Comparison of ENCODE assay signal across 13 cellular contexts in genomic region chr12:67034110-67034879, GRCh38.
DNase-seq lines count a peak whose midpoint lies in the region; ATAC-seq, FAIRE-seq and TF ChIP-seq lines count a peak whose summit lies in the region.
"Had no signal": no experiment of that assay in that cellular context is flagged by ENCODE, and none has a peak within 500 bp of the region (broad histone marks: within the 10 kb centered on the region; RNA-seq: fewer than 3 reads in every experiment).

No MANE protein-coding gene starts in this region.

- peaks cover 2 to 7% of the 10 kb centered on the region in 2 experiments for H3K4me1 ChIP-seq in trophoblast cell (ENCODE audit: control insufficient read depth in 1 of 2, insufficient read depth in 2 of 2, low read length in 2 of 2)

- no peak overlapping the region for H2AFZ ChIP-seq in trophoblast cell (ENCODE audit: insufficient read depth, low read length, poor library complexity)

- H3K4me3 ChIP-seq in MG63 = no peak overlapping the region
- H3K4me3 ChIP-seq in trophoblast cell (ENCODE audit: low read depth, low read length) = no peak overlapping the region

- H3K18ac ChIP-seq in trophoblast cell (ENCODE audit: low read length) = no peak overlapping the region

- peaks cover 2% of the 10 kb centered on the region for H3K79me2 ChIP-seq in trophoblast cell (ENCODE audit: control insufficient read depth, insufficient read depth, low read length, poor library complexity)

- no peak for ATAC-seq in HG03439 (IDR thresholded peaks at IDR 0.05; ENCODE audit: unreplicated experiment)

- FAIRE-seq in GM12892 (lab: Jason Lieb, UNC) = no peak
- FAIRE-seq: small intestine had no signal

- no peak overlapping the region for H3K14ac ChIP-seq in trophoblast cell (ENCODE audit: low read length)

- H4K8ac ChIP-seq in trophoblast cell (ENCODE audit: low read depth, low read length) = no peak overlapping the region

- TF ChIP-seq POLR2A in GM12892 (IDR thresholded peaks at IDR 0.05; ENCODE audit: low read depth, low read length) = no peak

- no CpG with 5 or more reads among the region's 7 CpGs for WGBS in trophoblast cell (ENCODE audit: extremely low coverage, insufficient coverage, insufficient read length)

- no peak overlapping the region for H3K4ac ChIP-seq in trophoblast cell (ENCODE audit: low read depth, low read length)

- no peak overlapping the region for H3K23ac ChIP-seq in trophoblast cell (ENCODE audit: low read length)

- H3K9me3 ChIP-seq in MG63 (no peaks in the 10 kb centered on the region), trophoblast cell (ENCODE audit: insufficient read depth, low read depth, low read length) (no peaks in the 10 kb centered on the region)

- no peak overlapping the region for H4K91ac ChIP-seq in trophoblast cell (ENCODE audit: low read depth, low read length)

- no peak overlapping the region for H3K27ac ChIP-seq in trophoblast cell (ENCODE audit: low read depth, low read length)

- no peak overlapping the region for H2BK5ac ChIP-seq in trophoblast cell (ENCODE audit: low read depth, low read length, poor library complexity)

- no peak overlapping the region for H2AK5ac ChIP-seq in trophoblast cell (ENCODE audit: low read length)

- H3K27me3 ChIP-seq in MG63 = peaks cover 3% of the 10 kb centered on the region; the same call in 1 of the 2 replicates
- no peaks in the 10 kb centered on the region for H3K27me3 ChIP-seq in trophoblast cell (ENCODE audit: insufficient read depth, low read length)

- no peak overlapping the region for H4K12ac ChIP-seq in trophoblast cell (ENCODE audit: low read depth, low read length)

- DNase-seq in activated T-cell treated with anti-CD3 and anti-CD28 coated beads for 48 hours (ENCODE audit: low read depth) = peak; percentile 5
- DNase-seq in activated T-cell treated with anti-CD3 and anti-CD28 coated beads for 4 hours = no peak
- DNase-seq in MG63 = peak; percentile 46
- DNase-seq in astrocyte of the hippocampus (ENCODE audit: low read depth, low spot score) = peak; percentile 81
- peak; percentile 54 to 91 for DNase-seq in trophoblast cell
- no peak for DNase-seq in ecto neural progenitor cell (ENCODE audit: low spot score)
- DNase-seq in GM12892 (ENCODE audit: insufficient read length) = no peak
- DNase-seq: NCI-H1417 treated with DMSO at 0.1 percent for 48 hours, NCI-H526 treated with DMSO at 0.1 percent for 48 hours, nucleus accumbens, SHP77, small intestine had no signal

- no peaks in the 10 kb centered on the region for H3K36me3 ChIP-seq in MG63
- no peaks in the 10 kb centered on the region for H3K36me3 ChIP-seq in trophoblast cell (ENCODE audit: control insufficient read depth in 1 of 2, insufficient read depth in 2 of 2, low read length in 2 of 2)

- H3K79me1 ChIP-seq in trophoblast cell (ENCODE audit: low read length) = peaks cover 9% of the 10 kb centered on the region

- no peak overlapping the region for H3K4me2 ChIP-seq in trophoblast cell (ENCODE audit: low read length)

- H3K9ac ChIP-seq in trophoblast cell (ENCODE audit: low read length) = no peak overlapping the region

- H2BK12ac ChIP-seq in trophoblast cell (ENCODE audit: low read length) = no peak overlapping the region

- no peak overlapping the region for H2BK120ac ChIP-seq in trophoblast cell (ENCODE audit: insufficient read depth, low read length, poor library complexity)

Comparison
In these comparisons a context has a peak if more than half of its experiments do, and no peak if none do; other contexts are left out.
1. DNase-seq: peak in activated T-cell treated with anti-CD3 and anti-CD28 coated beads for 48 hours (single experiment), MG63 (single experiment), astrocyte of the hippocampus (single experiment) and trophoblast cell (2 of 2); none in activated T-cell treated with anti-CD3 and anti-CD28 coated beads for 4 hours (single experiment), ecto neural progenitor cell (single experiment) and GM12892 (single experiment).